ENCODE assay signal across 9 cellular contexts in genomic region chr5:42990892-42991291, GRCh38. TPM values are rescaled to one million over a fixed set of nuclear protein-coding genes. Genes with fewer than 3 reads are reported as not detected.
A peak's percentile ranks its signal among the peaks of the same experiment; 100 is the strongest.
DNase-seq lines count a peak whose midpoint lies in the region; ATAC-seq and TF ChIP-seq lines count a peak whose summit lies in the region.
"Had no signal": no experiment of that assay in that cellular context is flagged by ENCODE, and none has a peak within 500 bp of the region (broad histone marks: within the 10 kb centered on the region; RNA-seq: fewer than 3 reads in every experiment).

No MANE protein-coding gene starts in this region.

- peak overlapping the region; percentile 100 for H3K4me3 Mint-ChIP-seq in CD4-positive, alpha-beta T cell
- peak overlapping the region; percentile 96 to 100 for H3K4me3 Mint-ChIP-seq in effector memory CD8-positive, alpha-beta T cell
- H3K4me3 Mint-ChIP-seq in osteocyte (ENCODE audit: unreplicated experiment), result peak overlapping the region; percentile 98

- ATAC-seq in CD4-positive, alpha-beta T cell (ENCODE audit: poor library complexity), result no peak
- ATAC-seq in effector memory CD8-positive, alpha-beta T cell (replicated peaks), result no peak
- ATAC-seq in HG02884 (IDR thresholded peaks at IDR 0.05; ENCODE audit: unreplicated experiment) (no peak), GM18520 (IDR thresholded peaks at IDR 0.05; ENCODE audit: unreplicated experiment) (no peak)

- POLR2A ChIA-PET in CD4-positive, alpha-beta T cell (lab: Charles Lee), result interaction anchor here (1.8 to 11.6 kb wide), 13 partner anchors 17 to 612 kb away, joined by 8 to 1251 read pairs (median 169); partner anchors contain the start of genes ANXA2R, HMGCS1, NNT and TMEM267

- H3K4me3 ChIP-seq in NB4 (ENCODE audit: low read depth, low read length), result peak overlapping the region; percentile 96

- no peak for TF ChIP-seq POLR2A in NB4 (IDR thresholded peaks at IDR 0.05; ENCODE audit: extremely low read depth, insufficient read length)

- H3K27ac ChIP-seq in CD4-positive, alpha-beta T cell (ENCODE audit: low read depth, low read length), result peak overlapping the region; percentile 98

- CTCF ChIA-PET in CD4-positive, alpha-beta T cell (lab: Charles Lee), result interaction anchor here (0.6 to 9.8 kb wide), 7 partner anchors 17 to 169 kb away, joined by 3 to 87 read pairs (median 32); no protein-coding TSS in a partner anchor

- DNase-seq in CD4-positive, alpha-beta T cell, result no peak
- DNase-seq in NB4 (ENCODE audit: low read depth), result no peak
- DNase-seq in effector memory CD8-positive, alpha-beta T cell, result no peak
- no peak for DNase-seq in osteocyte (ENCODE audit: extremely low spot score, unreplicated experiment)
- DNase-seq in NCI-H774 (lab: John Stamatoyannopoulos, UW), result no peak
- DNase-seq in NCI-H2196 (lab: John Stamatoyannopoulos, UW; ENCODE audit: unreplicated experiment), result no peak
- DNase-seq: NCI-H2171 treated with DMSO at 0.1 percent for 48 hours had no signal

- H3K27ac Mint-ChIP-seq in CD4-positive, alpha-beta T cell, result peak overlapping the region; percentile 99
- peak overlapping the region; percentile 98 to 100 for H3K27ac Mint-ChIP-seq in effector memory CD8-positive, alpha-beta T cell
- peak overlapping the region; percentile 100 for H3K27ac Mint-ChIP-seq in osteocyte (ENCODE audit: unreplicated experiment)

- H3K4me1 Mint-ChIP-seq in CD4-positive, alpha-beta T cell (ENCODE audit: low read depth), result peaks cover 75% of the 10 kb centered on the region
- H3K4me1 Mint-ChIP-seq in effector memory CD8-positive, alpha-beta T cell (ENCODE audit: low read depth in 2 of 2), result peaks cover 38 to 68% of the 10 kb centered on the region in 2 donors
- H3K4me1 Mint-ChIP-seq in osteocyte (ENCODE audit: unreplicated experiment), result peaks cover 45% of the 10 kb centered on the region

- H3K9me3 ChIP-seq in CD4-positive, alpha-beta T cell (ENCODE audit: control insufficient read depth, low read length), result no peaks in the 10 kb centered on the region

- peaks cover 9% of the 10 kb centered on the region for H3K27me3 Mint-ChIP-seq in CD4-positive, alpha-beta T cell
- H3K27me3 Mint-ChIP-seq in effector memory CD8-positive, alpha-beta T cell, result no peaks in the 10 kb centered on the region
- no peaks in the 10 kb centered on the region for H3K27me3 Mint-ChIP-seq in osteocyte (ENCODE audit: unreplicated experiment)

- no peaks in the 10 kb centered on the region for H3K27me3 ChIP-seq in CD4-positive, alpha-beta T cell (ENCODE audit: control insufficient read depth, insufficient read depth, low read length)

- no peak for TF ChIP-seq CTCF in CD4-positive, alpha-beta T cell (IDR thresholded peaks at IDR 0.05)
- TF ChIP-seq CTCF in NB4 (IDR thresholded peaks at IDR 0.05; ENCODE audit: low read depth, low read length), result no peak
- TF ChIP-seq CTCF in osteocyte (IDR thresholded peaks at IDR 0.05), result no peak

- H3K9me3 Mint-ChIP-seq in CD4-positive, alpha-beta T cell, result no peaks in the 10 kb centered on the region
- no peaks in the 10 kb centered on the region for H3K9me3 Mint-ChIP-seq in effector memory CD8-positive, alpha-beta T cell
- no peaks in the 10 kb centered on the region for H3K9me3 Mint-ChIP-seq in osteocyte (ENCODE audit: unreplicated experiment)

- intact Hi-C loops in CD4-positive, alpha-beta T cell (cut with DNase I, micrococcal nuclease), result loop anchor here (2.0 to 10.0 kb wide), 5 partner anchors 78 to 564 kb away; partner anchors contain the start of genes ZNF131 (in 2 of the 2), HMGCS1 (in 1 of the 2), PAIP1 (in 1 of the 2) and TMEM267 (in 1 of the 2)

- peaks cover 87% of the 10 kb centered on the region for H3K36me3 Mint-ChIP-seq in CD4-positive, alpha-beta T cell (ENCODE audit: low read depth)
- H3K36me3 Mint-ChIP-seq in effector memory CD8-positive, alpha-beta T cell (ENCODE audit: insufficient read depth), result peaks cover 66% of the 10 kb centered on the region
- H3K36me3 Mint-ChIP-seq in osteocyte (ENCODE audit: unreplicated experiment), result peaks cover 3% of the 10 kb centered on the region

RNA-seq across cellular contexts. Expression of gene ANXA2R, which starts 49.2 kb away (rescaled TPM):
- 10 to 100 TPM; 45.6 to 48.9 TPM for total RNA-seq in CD4-positive, alpha-beta T cell
- 5.2 and 5.3 TPM in 2 replicates for total RNA-seq in osteocyte
